In the genomic region with DNA sequence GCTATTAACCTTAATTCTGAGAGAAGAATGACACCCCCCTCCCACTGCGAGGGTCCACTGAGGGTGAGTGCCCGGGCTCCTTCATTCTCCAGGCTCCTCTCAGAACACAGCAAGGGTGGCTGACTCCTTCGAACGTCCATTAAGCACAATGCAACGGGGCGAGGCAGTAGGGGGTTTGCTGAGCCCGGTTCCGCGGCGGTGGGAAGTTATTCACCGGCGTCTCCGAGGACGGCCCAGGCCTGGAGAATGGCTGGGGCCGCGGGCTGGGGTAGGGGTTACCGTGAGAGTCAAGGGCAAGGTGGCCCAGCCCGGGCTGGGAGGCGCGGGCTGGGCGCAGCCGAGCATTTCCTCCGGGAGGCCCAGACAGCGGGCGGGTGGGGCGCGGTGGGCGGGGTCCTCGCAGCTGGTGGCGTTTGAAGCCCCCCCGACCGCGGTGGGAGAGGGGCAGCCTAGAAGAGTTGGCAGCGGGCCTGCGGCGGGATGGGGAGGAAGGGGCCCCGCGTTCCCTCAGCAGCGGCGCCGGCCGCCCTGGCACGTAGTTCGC, we compare ENCODE assay signal across 1 cellular context.
TF ChIP-seq lines count a peak whose summit lies in the region.

No MANE protein-coding gene starts in this region.

TF ChIP-seq in HEK293, 187 proteins besides CTCF, POLR2A, EP300 and RAD21 (continued from another document):
- TF ChIP-seq, protein P1, sequence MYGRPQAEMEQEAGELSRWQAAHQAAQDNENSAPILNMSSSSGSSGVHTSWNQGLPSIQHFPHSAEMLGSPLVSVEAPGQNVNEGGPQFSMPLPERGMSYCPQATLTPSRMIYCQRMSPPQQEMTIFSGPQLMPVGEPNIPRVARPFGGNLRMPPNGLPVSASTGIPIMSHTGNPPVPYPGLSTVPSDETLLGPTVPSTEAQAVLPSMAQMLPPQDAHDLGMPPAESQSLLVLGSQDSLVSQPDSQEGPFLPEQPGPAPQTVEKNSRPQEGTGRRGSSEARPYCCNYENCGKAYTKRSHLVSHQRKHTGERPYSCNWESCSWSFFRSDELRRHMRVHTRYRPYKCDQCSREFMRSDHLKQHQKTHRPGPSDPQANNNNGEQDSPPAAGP (tag by site-specific recombination; IDR thresholded peaks at IDR 0.05), result peak; percentile 53; the same call in 1 of the 2 replicates
- TF ChIP-seq SCRT2 (tag by site-specific recombination; IDR thresholded peaks at IDR 0.05) (no peak), KLF10 (tag by site-specific recombination; IDR thresholded peaks at IDR 0.05) (no peak)
TF ChIP-seq in HEK293: peak in this region for 13.
